Comparison of ENCODE assay signal across 8 cellular contexts in the genomic region with DNA sequence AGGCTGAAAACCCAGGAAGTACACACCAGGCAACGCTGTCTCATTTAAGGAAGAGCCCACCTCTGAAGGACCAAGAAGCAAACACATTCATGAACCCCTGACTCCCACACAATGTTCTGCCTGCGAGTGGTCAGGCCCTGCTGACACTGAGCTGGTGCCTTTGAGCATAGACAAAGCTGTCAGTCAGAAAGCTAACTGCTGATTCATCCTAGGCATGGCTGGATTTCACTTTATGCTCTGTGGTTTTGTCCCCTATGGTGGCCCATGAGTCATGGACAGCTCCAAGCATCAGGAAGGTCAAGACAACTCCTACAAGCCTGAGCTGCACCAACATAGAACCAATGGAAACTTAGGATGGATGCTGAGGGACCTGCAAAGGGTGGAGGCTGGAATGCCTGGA.
DNase-seq lines count a peak whose midpoint lies in the region; ATAC-seq and TF ChIP-seq lines count a peak whose summit lies in the region.

No MANE protein-coding gene starts in this region.

- no peak for DNase-seq in activated T-cell treated with anti-CD3 and anti-CD28 coated beads, Interleukin-2, amount 50 U/mL, for 72 hours
- DNase-seq in activated T-cell treated with anti-CD3 and anti-CD28 coated beads, Interleukin-2, amount 50 U/mL, for 1 hour = no peak
- DNase-seq in KBM-7 (peak; percentile 36), choroid plexus epithelial cell (ENCODE audit: low read depth) (peak; percentile 63), testis (no peak), mucosa of gallbladder (ENCODE audit: low spot score) (no peak)
- DNase-seq in stimulated activated naive CD8-positive, alpha-beta T cell treated with anti-CD3 and anti-CD28 coated beads, Interleukin-15, amount 100 ng/mL, for 72 hours = no peak

- H3K9me3 ChIP-seq in testis = no peaks in the 10 kb centered on the region

- H3K36me3 Mint-ChIP-seq in activated T-cell treated with anti-CD3 and anti-CD28 coated beads, Interleukin-2, amount 50 U/mL, for 72 hours (ENCODE audit: insufficient read depth in 2 of 2) = peaks cover 1% of the 10 kb centered on the region in 2 donors

- H3K27ac ChIP-seq in testis = no peak overlapping the region

- H3K36me3 ChIP-seq in testis (ENCODE audit: low read depth, missing control alignments) = no peaks in the 10 kb centered on the region

- peaks cover 3% of the 10 kb centered on the region for H3K4me1 ChIP-seq in testis

- no peaks in the 10 kb centered on the region for H3K27me3 Mint-ChIP-seq in activated T-cell treated with anti-CD3 and anti-CD28 coated beads, Interleukin-2, amount 50 U/mL, for 72 hours (ENCODE audit: low read depth)
- no peaks in the 10 kb centered on the region for H3K27me3 Mint-ChIP-seq in stimulated activated naive CD8-positive, alpha-beta T cell treated with anti-CD3 and anti-CD28 coated beads, Interleukin-15, amount 100 ng/mL, for 72 hours

- TF ChIP-seq POLR2A in testis (IDR thresholded peaks at IDR 0.05) = no peak

- in situ Hi-C loops in KBM-7 (cut with MboI; ENCODE audit: low pct_unique_long_range_greater_than_20kb, low sequenced_read_pairs) = no loop called here

- no peaks in the 10 kb centered on the region for H3K9me3 Mint-ChIP-seq in activated T-cell treated with anti-CD3 and anti-CD28 coated beads, Interleukin-2, amount 50 U/mL, for 72 hours
- no peaks in the 10 kb centered on the region for H3K9me3 Mint-ChIP-seq in stimulated activated naive CD8-positive, alpha-beta T cell treated with anti-CD3 and anti-CD28 coated beads, Interleukin-15, amount 100 ng/mL, for 72 hours

- intact Hi-C loops in testis (cut with DNase I; ENCODE audit: low total_unique reads) = no loop called here

- ATAC-seq in activated T-cell treated with anti-CD3 and anti-CD28 coated beads, Interleukin-2, amount 50 U/mL, for 72 hours (replicated peaks in 1 of 2) = peak; percentile 27 to 82
- peak; percentile 48 for ATAC-seq in stimulated activated naive CD8-positive, alpha-beta T cell treated with anti-CD3 and anti-CD28 coated beads, Interleukin-15, amount 100 ng/mL, for 72 hours
- no peak for ATAC-seq in HG03175 (IDR thresholded peaks at IDR 0.05; ENCODE audit: unreplicated experiment)

- TF ChIP-seq CTCF in choroid plexus epithelial cell (conservative IDR thresholded peaks at IDR 0.05; ENCODE audit: low read depth, low read length) = no peak
- TF ChIP-seq CTCF in testis (IDR thresholded peaks at IDR 0.05) = no peak

- H3K4me3 Mint-ChIP-seq in activated T-cell treated with anti-CD3 and anti-CD28 coated beads, Interleukin-2, amount 50 U/mL, for 72 hours = no peak overlapping the region
- no peak overlapping the region for H3K4me3 Mint-ChIP-seq in stimulated activated naive CD8-positive, alpha-beta T cell treated with anti-CD3 and anti-CD28 coated beads, Interleukin-15, amount 100 ng/mL, for 72 hours

- 69 to 92% methylated on average over 2 of the region's 2 CpGs for WGBS in testis, 2 donors

- H3K4me3 ChIP-seq in choroid plexus epithelial cell (ENCODE audit: low read depth, low read length) (no peak overlapping the region), testis (no peak overlapping the region)

- peaks cover 12% of the 10 kb centered on the region for H3K4me1 Mint-ChIP-seq in activated T-cell treated with anti-CD3 and anti-CD28 coated beads, Interleukin-2, amount 50 U/mL, for 72 hours (ENCODE audit: low read depth)
- H3K4me1 Mint-ChIP-seq in stimulated activated naive CD8-positive, alpha-beta T cell treated with anti-CD3 and anti-CD28 coated beads, Interleukin-15, amount 100 ng/mL, for 72 hours = peaks cover 18% of the 10 kb centered on the region

- H3K27ac Mint-ChIP-seq in activated T-cell treated with anti-CD3 and anti-CD28 coated beads, Interleukin-2, amount 50 U/mL, for 72 hours = peak overlapping the region; percentile 44
- peak overlapping the region; percentile 59 to 76 for H3K27ac Mint-ChIP-seq in stimulated activated naive CD8-positive, alpha-beta T cell treated with anti-CD3 and anti-CD28 coated beads, Interleukin-15, amount 100 ng/mL, for 72 hours

- no peaks in the 10 kb centered on the region for H3K27me3 ChIP-seq in testis

Comparison
In these comparisons a context has a peak if more than half of its experiments do, and no peak if none do; other contexts are left out.
1. DNase-seq: peak in KBM-7 (single experiment) and choroid plexus epithelial cell (single experiment); none in activated T-cell treated with anti-CD3 and anti-CD28 coated beads, Interleukin-2, amount 50 U/mL, for 72 hours (0 of 2), activated T-cell treated with anti-CD3 and anti-CD28 coated beads, Interleukin-2, amount 50 U/mL, for 1 hour (single experiment), stimulated activated naive CD8-positive, alpha-beta T cell treated with anti-CD3 and anti-CD28 coated beads, Interleukin-15, amount 100 ng/mL, for 72 hours (0 of 2), testis (single experiment) and mucosa of gallbladder (single experiment).